ENCODE assay signal across 8 cellular contexts in the genomic region with DNA sequence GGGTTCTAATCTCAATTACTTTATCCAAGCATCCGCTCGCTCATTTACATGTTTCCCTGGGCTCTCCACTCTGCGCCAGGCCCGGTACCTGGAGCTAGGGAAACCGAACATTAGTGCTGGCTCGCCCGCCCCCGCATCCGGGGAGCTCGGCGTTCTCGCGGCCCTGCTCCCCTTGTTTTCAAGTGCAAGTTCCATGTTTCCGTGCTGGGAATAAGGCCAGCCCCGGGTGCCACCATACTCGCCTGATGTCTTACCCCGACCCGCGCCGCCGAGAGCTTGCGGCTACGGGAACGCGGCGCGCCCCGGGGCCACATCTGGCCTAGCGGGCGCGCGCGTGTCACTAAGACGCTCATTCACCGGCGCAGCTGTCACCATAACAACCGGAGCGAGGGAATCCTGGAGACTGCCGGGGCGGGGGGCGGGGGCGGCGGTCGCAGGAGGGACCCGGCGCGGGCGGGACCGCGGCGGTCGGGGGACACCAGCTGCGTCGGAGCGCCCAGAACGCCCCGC. TPM values are rescaled to one million over a fixed set of nuclear protein-coding genes. Genes with fewer than 3 reads are reported as not detected.
DNase-seq lines count a peak whose midpoint lies in the region; ATAC-seq and TF ChIP-seq lines count a peak whose summit lies in the region.

A gene with protein sequence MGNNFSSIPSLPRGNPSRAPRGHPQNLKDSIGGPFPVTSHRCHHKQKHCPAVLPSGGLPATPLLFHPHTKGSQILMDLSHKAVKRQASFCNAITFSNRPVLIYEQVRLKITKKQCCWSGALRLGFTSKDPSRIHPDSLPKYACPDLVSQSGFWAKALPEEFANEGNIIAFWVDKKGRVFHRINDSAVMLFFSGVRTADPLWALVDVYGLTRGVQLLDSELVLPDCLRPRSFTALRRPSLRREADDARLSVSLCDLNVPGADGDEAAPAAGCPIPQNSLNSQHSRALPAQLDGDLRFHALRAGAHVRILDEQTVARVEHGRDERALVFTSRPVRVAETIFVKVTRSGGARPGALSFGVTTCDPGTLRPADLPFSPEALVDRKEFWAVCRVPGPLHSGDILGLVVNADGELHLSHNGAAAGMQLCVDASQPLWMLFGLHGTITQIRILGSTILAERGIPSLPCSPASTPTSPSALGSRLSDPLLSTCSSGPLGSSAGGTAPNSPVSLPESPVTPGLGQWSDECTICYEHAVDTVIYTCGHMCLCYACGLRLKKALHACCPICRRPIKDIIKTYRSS (plus strand): TSS at position 344 of the 510 bp plus-strand sequence. CDS start 683 bp downstream, outside the sequence.

- no TSS peak for BruUV-seq in HCT116 (replicated peaks; lab: Mats Ljungman, UMichigan)

- H3K27me3 ChIP-seq in HCT116 (ENCODE audit: insufficient read depth, low read length) (no peaks in the 10 kb centered on the region), ovary (no peaks in the 10 kb centered on the region)

- no peak for ATAC-seq in HCT116
- no peak for ATAC-seq in HG03025 (IDR thresholded peaks at IDR 0.05; ENCODE audit: low FRiP score, unreplicated experiment)

- intact Hi-C loops in HCT116 (cut with micrococcal nuclease), result loop anchor here (2.0 kb wide), 1 partner anchor 49 kb away; no protein-coding TSS in a partner anchor
- intact Hi-C loops in ovary (cut with DNase I), result loop anchor here in 1 of 4 donors (10.0 kb wide), 1 partner anchor 191 kb away; no protein-coding TSS in a partner anchor

- TF ChIP-seq RAD21 in HCT116 (IDR thresholded peaks at IDR 0.05; ENCODE audit: low read depth), result no peak

- DNase-seq in AG08396 (ENCODE audit: low spot score), result peak; percentile 42
- DNase-seq in HCT116 (ENCODE audit: low read depth, low spot score), result no peak
- peak; percentile 68 for DNase-seq in activated CD8-positive, alpha-beta memory T cell treated with anti-CD3 and anti-CD28 coated beads for 24 hours
- peak in 1 of 2 donors; percentile 52 for DNase-seq in foreskin fibroblast
- DNase-seq in ovary, result peak; percentile 51 to 78 (median 59)
- no peak for DNase-seq in central memory CD4-positive, alpha-beta T cell
- DNase-seq in A172 (ENCODE audit: low spot score), result no peak

- H3K9me2 ChIP-seq in HCT116 (ENCODE audit: insufficient read depth), result no peaks in the 10 kb centered on the region

- POLR2A ChIA-PET in HCT116 (lab: Charles Lee), result interaction anchor here (0.6 to 1.8 kb wide), 2 partner anchors 11 to 675 kb away, joined by 3 to 5 read pairs; no protein-coding TSS in a partner anchor

- H4K20me1 ChIP-seq in HCT116 (ENCODE audit: insufficient read depth), result no peaks in the 10 kb centered on the region

- no peak for TF ChIP-seq CTCF in HCT116 (IDR thresholded peaks at IDR 0.05 in 2 of 3, conservative IDR thresholded peaks at IDR 0.05 in 1 of 3; ENCODE audit: borderline replicate concordance in 1 of 3, insufficient read depth in 1 of 3, low read depth in 2 of 3, low read length in 2 of 3)
- no peak for TF ChIP-seq CTCF in foreskin fibroblast (IDR thresholded peaks at IDR 0.05; ENCODE audit: low read depth, low read length)
- no peak for TF ChIP-seq CTCF in ovary (IDR thresholded peaks at IDR 0.05)

- peak within 1 kb of the TSS; percentile 62 for H2AFZ ChIP-seq in HCT116 (ENCODE audit: low read depth, low read length, poor library complexity, severe bottlenecking)

- 2% methylated on average over 17 to 57 of the region's 57 CpGs for WGBS in ovary, 3 donors

- H3K4me2 ChIP-seq in HCT116 (ENCODE audit: low read length), result peak within 1 kb of the TSS; percentile 54

- H3K4me3 ChIP-seq in HCT116 (replicated peaks in 1 of 2; ENCODE audit: low read depth in 1 of 2, low read length in 2 of 2), result no peak within 1 kb of the TSS
- peak within 1 kb of the TSS; percentile 41 to 50 for H3K4me3 ChIP-seq in foreskin fibroblast (ENCODE audit: low read depth in 1 of 2, low read length in 2 of 2)
- peak within 1 kb of the TSS; percentile 51 for H3K4me3 ChIP-seq in ovary

- H3K36me3 ChIP-seq in HCT116 (ENCODE audit: control insufficient read depth in 1 of 2, insufficient read depth in 2 of 2, low read length in 2 of 2) (no peaks in the 10 kb centered on the region), ovary (no peaks in the 10 kb centered on the region)

- RAD21 ChIA-PET in HCT116 (lab: Charles Lee; ENCODE audit: low non-redundant PET in 1 of 2, low total read pairs in 2 of 2, uncharacterized antibody in 2 of 2, unreplicated experiment in 2 of 2), result no interaction called here

- H3K9me3 ChIP-seq in HCT116 (ENCODE audit: control insufficient read depth in 1 of 2, insufficient read depth in 1 of 2, low read depth in 1 of 2, low read length in 2 of 2) (no peaks in the 10 kb centered on the region), ovary (no peaks in the 10 kb centered on the region)

- H3K4me1 ChIP-seq in HCT116 (ENCODE audit: control insufficient read depth in 1 of 2, insufficient read depth in 2 of 2, low read length in 2 of 2) (peaks cover 15 to 28% of the 10 kb centered on the region in 2 experiments), ovary (ENCODE audit: insufficient read depth) (peaks cover 14% of the 10 kb centered on the region)

- no peak within 1 kb of the TSS for H3K27ac ChIP-seq in HCT116 (ENCODE audit: low read depth, low read length)
- peak within 1 kb of the TSS; percentile 6 to 62 for H3K27ac ChIP-seq in ovary

- CTCF ChIA-PET in HCT116 (lab: Charles Lee), result interaction anchor here (1.6 to 2.0 kb wide), 2 partner anchors 10 to 71 kb away, joined by 5 to 6 read pairs; no protein-coding TSS in a partner anchor

- no peak for TF ChIP-seq EP300 in ovary (IDR thresholded peaks at IDR 0.05)

- H3K79me2 ChIP-seq in HCT116 (ENCODE audit: insufficient read depth, low read length), result no peaks in the 10 kb centered on the region

- TF ChIP-seq POLR2A in HCT116 (IDR thresholded peaks at IDR 0.05; ENCODE audit: borderline replicate concordance, extremely low read depth, insufficient read depth, insufficient read length), result no peak
- TF ChIP-seq POLR2A in ovary (IDR thresholded peaks at IDR 0.05), result no peak

- no peak within 1 kb of the TSS for H3K9ac ChIP-seq in HCT116 (ENCODE audit: low read length)

TF ChIP-seq in HCT116, 20 proteins besides CTCF, POLR2A, EP300 and RAD21:
- TF ChIP-seq ELF1 (IDR thresholded peaks at IDR 0.05; ENCODE audit: borderline replicate concordance, low read depth), result no peak

RNA-seq across cellular contexts. Expression of the gene that starts here (rescaled TPM):
- total RNA-seq in HCT116 (2021; ENCODE audit: unreplicated experiment) (1.4 TPM), ovary (1 to 10 TPM; 2.4 to 5.6 (median 3.2) TPM)
- polyA plus RNA-seq in HCT116 (2012), result 2.2 and 3.4 TPM in 2 replicates
- 1 to 10 TPM in 1 of 2 donors, under 1 TPM in 1; 0.28 to 1.8 TPM for polyA plus RNA-seq in ovary
- total RNA-seq in A172 (2014; rRNA removed; shearing (Covaris generic)), result 0.17 TPM in 1 of 2 replicates, not detected in the other

Comparison
In these comparisons a context has a peak if more than half of its experiments do, and no peak if none do; other contexts are left out.
1. DNase-seq: peak in AG08396 (single experiment), activated CD8-positive, alpha-beta memory T cell treated with anti-CD3 and anti-CD28 coated beads for 24 hours (single experiment) and ovary (5 of 5); none in HCT116 (single experiment), central memory CD4-positive, alpha-beta T cell (single experiment) and A172 (single experiment).
2. H3K4me3 ChIP-seq: peak in foreskin fibroblast (2 of 2) and ovary (single experiment); none in HCT116 (0 of 2).